In the genomic region with DNA sequence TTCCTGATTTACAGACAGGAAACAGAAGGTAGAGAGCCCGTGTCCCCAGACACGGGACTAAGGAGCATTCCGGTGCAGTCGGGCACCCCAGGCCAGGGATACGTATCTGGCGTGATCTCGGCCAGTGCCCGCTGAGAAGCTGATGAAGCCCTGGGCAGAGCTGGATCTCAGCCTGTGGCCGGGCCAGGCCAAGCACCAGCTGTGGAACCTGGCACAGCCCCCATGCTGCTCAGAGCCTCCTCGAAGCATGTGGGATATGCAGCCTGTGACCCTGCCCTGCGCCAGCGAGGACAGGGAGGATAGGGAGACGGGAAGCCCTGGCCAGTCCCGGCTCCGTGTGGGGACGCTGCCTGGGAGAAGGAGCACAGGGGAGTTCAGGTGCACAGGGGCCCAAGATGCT, we compare ENCODE assay signal across 21 cellular contexts. TPM values are rescaled to one million over a fixed set of nuclear protein-coding genes. Genes with fewer than 3 reads are reported as not detected.
DNase-seq lines count a peak whose midpoint lies in the region; ATAC-seq and TF ChIP-seq lines count a peak whose summit lies in the region.
"Had no signal": no experiment of that assay in that cellular context is flagged by ENCODE, and none has a peak within 500 bp of the region (broad histone marks: within the 10 kb centered on the region; RNA-seq: fewer than 3 reads in every experiment).

No MANE protein-coding gene starts in this region.

- H3K4me1 ChIP-seq in BE2C (no peaks in the 10 kb centered on the region; the same call in 1 of the 2 replicates), right lobe of liver (peaks cover 0 to 63% (median 21%) of the 10 kb centered on the region in 4 donors)
- H3K4me1 ChIP-seq: uterus had no signal

- intact Hi-C loops in right lobe of liver (cut with DNase I) (no loop called here), sciatic nerve (cut with DNase I) (no loop called here)

- peak; percentile 8 for DNase-seq in BE2C
- DNase-seq in MG63, result peak; percentile 68
- peak in 1 of 3 donors; percentile 89 for DNase-seq in right lobe of liver
- DNase-seq in sciatic nerve (ENCODE audit: low spot score), result no peak
- DNase-seq in activated CD8-positive, alpha-beta memory T cell treated with anti-CD3 and anti-CD28 coated beads, Interleukin-2, amount 50 U/mL, for 4 hours, result no peak
- DNase-seq: activated CD4-positive, alpha-beta memory T cell treated with anti-CD3 and anti-CD28 coated beads for 36 hours; activated CD4-positive, CD25-positive, alpha-beta regulatory T cell; dermis blood vessel endothelial cell; left ventricle myocardium superior; NCI-H1105; NCI-H2029 treated with DMSO at 0.1 percent for 48 hours; NCI-H82; T-helper 9 cell; uterus had no signal

- H3K4me3 ChIP-seq in BE2C (ENCODE audit: low read depth, low read length), result no peak overlapping the region
- H3K4me3 ChIP-seq in MG63, result no peak overlapping the region
- H3K4me3 ChIP-seq in right lobe of liver, result no peak overlapping the region
- H3K4me3 ChIP-seq: GM23338, suprapubic skin, uterus had no signal

- no peak overlapping the region for H3K27ac ChIP-seq in right lobe of liver
- H3K27ac ChIP-seq: HL-60, uterus had no signal

- TF ChIP-seq CTCF in BE2C (IDR thresholded peaks at IDR 0.05; ENCODE audit: low read depth, low read length) (no peak), right lobe of liver (IDR thresholded peaks at IDR 0.05) (no peak)

- WGBS in right lobe of liver (ENCODE audit: insufficient coverage, low coverage, low lambda C conversion rate, missing lambda C conversion rate), result 46% methylated on average over 10 of the region's 16 CpGs

- H3K27me3 ChIP-seq in BE2C (no peaks in the 10 kb centered on the region), MG63 (no peaks in the 10 kb centered on the region), right lobe of liver (no peaks in the 10 kb centered on the region)
- H3K27me3 ChIP-seq: suprapubic skin, uterus had no signal

- no peak for TF ChIP-seq POLR2A in right lobe of liver (IDR thresholded peaks at IDR 0.05)

- H3K36me3 ChIP-seq in BE2C (no peaks in the 10 kb centered on the region), MG63 (no peaks in the 10 kb centered on the region; the same call in none of the 2 replicates), right lobe of liver (peaks cover 0 to 4% (median 0%) of the 10 kb centered on the region in 4 donors)
- H3K36me3 ChIP-seq: uterus had no signal

- H3K9me3 ChIP-seq in BE2C (no peaks in the 10 kb centered on the region), MG63 (no peaks in the 10 kb centered on the region), right lobe of liver (no peaks in the 10 kb centered on the region)
- H3K9me3 ChIP-seq: suprapubic skin, uterus had no signal

- peak in 3 of 4 donors; percentile 12 to 70 (median 65) for ATAC-seq in right lobe of liver
- ATAC-seq in sciatic nerve, result peak; percentile 19
- ATAC-seq in HG02852 (IDR thresholded peaks at IDR 0.05; ENCODE audit: unreplicated experiment), result no peak
- ATAC-seq in GM21360 (IDR thresholded peaks at IDR 0.05; ENCODE audit: unreplicated experiment), result no peak
- ATAC-seq in GM21381 (IDR thresholded peaks at IDR 0.05; ENCODE audit: unreplicated experiment), result no peak
- ATAC-seq: left ventricle myocardium superior had no signal

RNA-seq across cellular contexts. Expression of a gene that starts 10.2 kb away (rescaled TPM):
- polyA plus RNA-seq in BE2C (2012; ENCODE audit: insufficient read depth, insufficient read length, low read depth), result 8.3 TPM
- total RNA-seq in MG63 (2014; rRNA removed; shearing (Covaris generic); ENCODE audit: low replicate concordance), result 24.0 and 45.5 TPM in 2 replicates
- total RNA-seq in right lobe of liver, result 10 to 100 TPM; 14.1 to 25.3 (median 20.2) TPM
- 33.7 TPM for total RNA-seq in sciatic nerve

RNA-seq across cellular contexts. Expression of a gene that starts 40.2 kb away (rescaled TPM):
- not detected for polyA plus RNA-seq in BE2C (2012; ENCODE audit: insufficient read depth, insufficient read length, low read depth)
- not detected in 2 replicates for total RNA-seq in MG63 (2014; rRNA removed; shearing (Covaris generic); ENCODE audit: low replicate concordance)
- total RNA-seq in right lobe of liver (1 to 10 TPM in 1 of 6 experiments, under 1 TPM in 4, not detected in 1; 0.49 to 1.0 (median 0.61) TPM), sciatic nerve (17.3 TPM)
- total RNA-seq: dermis blood vessel endothelial cell, left ventricle myocardium superior, OCI-LY7 had no signal

Comparison
In these comparisons a context has a peak if more than half of its experiments do, and no peak if none do; other contexts are left out.
1. DNase-seq: peak in BE2C (single experiment) and MG63 (single experiment); none in sciatic nerve (single experiment) and activated CD8-positive, alpha-beta memory T cell treated with anti-CD3 and anti-CD28 coated beads, Interleukin-2, amount 50 U/mL, for 4 hours (single experiment).
2. ATAC-seq: peak in right lobe of liver (3 of 4) and sciatic nerve (single experiment); none in HG02852 (single experiment), GM21360 (single experiment) and GM21381 (single experiment).